ENCODE assay signal across 1 cellular context in genomic region chr10:69952801-69953200, GRCh38.
TF ChIP-seq lines count a peak whose summit lies in the region.

No MANE protein-coding gene starts in this region.

TF ChIP-seq in H1, 55 proteins besides CTCF, POLR2A, EP300 and RAD21 (continued from another document):
- TF ChIP-seq ATF2 (IDR thresholded peaks at IDR 0.05; ENCODE audit: low read length) (0 out of 2 replicates have a peak, but pooled peaks have one; percentile 20), SIX5 (IDR thresholded peaks at IDR 0.05; ENCODE audit: low read depth, low read length) (0 out of 2 replicates have a peak, but pooled peaks have one; percentile 17), SP1 (IDR thresholded peaks at IDR 0.05; ENCODE audit: low read depth, low read length) (peak; percentile 72; the same call in 1 of the 2 replicates), JUND (IDR thresholded peaks at IDR 0.05; ENCODE audit: low read length) (peak; percentile 90)
